ENCODE assay signal across 8 cellular contexts in genomic region chr5:77030097-77031071, GRCh38. TPM values are rescaled to one million over a fixed set of nuclear protein-coding genes. Genes with fewer than 3 reads are reported as not detected.
A peak's percentile ranks its signal among the peaks of the same experiment; 100 is the strongest.
DNase-seq lines count a peak whose midpoint lies in the region; ATAC-seq and TF ChIP-seq lines count a peak whose summit lies in the region.

A gene with protein sequence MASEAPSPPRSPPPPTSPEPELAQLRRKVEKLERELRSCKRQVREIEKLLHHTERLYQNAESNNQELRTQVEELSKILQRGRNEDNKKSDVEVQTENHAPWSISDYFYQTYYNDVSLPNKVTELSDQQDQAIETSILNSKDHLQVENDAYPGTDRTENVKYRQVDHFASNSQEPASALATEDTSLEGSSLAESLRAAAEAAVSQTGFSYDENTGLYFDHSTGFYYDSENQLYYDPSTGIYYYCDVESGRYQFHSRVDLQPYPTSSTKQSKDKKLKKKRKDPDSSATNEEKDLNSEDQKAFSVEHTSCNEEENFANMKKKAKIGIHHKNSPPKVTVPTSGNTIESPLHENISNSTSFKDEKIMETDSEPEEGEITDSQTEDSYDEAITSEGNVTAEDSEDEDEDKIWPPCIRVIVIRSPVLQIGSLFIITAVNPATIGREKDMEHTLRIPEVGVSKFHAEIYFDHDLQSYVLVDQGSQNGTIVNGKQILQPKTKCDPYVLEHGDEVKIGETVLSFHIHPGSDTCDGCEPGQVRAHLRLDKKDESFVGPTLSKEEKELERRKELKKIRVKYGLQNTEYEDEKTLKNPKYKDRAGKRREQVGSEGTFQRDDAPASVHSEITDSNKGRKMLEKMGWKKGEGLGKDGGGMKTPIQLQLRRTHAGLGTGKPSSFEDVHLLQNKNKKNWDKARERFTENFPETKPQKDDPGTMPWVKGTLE (plus strand): TSS chr5:77030404. CDS start chr5:77030767, 363 bp downstream.

- H3K27me3 ChIP-seq in Peyer's patch, result no peaks in the 10 kb centered on the region
- no peaks in the 10 kb centered on the region for H3K27me3 ChIP-seq in muscle layer of colon (ENCODE audit: control insufficient read depth in 1 of 2, insufficient read depth in 2 of 2, low read length in 2 of 2)

- ATAC-seq in GM21723 (IDR thresholded peaks at IDR 0.05; ENCODE audit: unreplicated experiment) (peak; percentile 99), esophagus mucosa (peak; percentile 99)
- ATAC-seq in activated T-cell treated with anti-CD3 and anti-CD28 coated beads, Interleukin-2, amount 50 U/mL, for 72 hours (replicated peaks in 1 of 2), result peak; percentile 99

- H3K4me1 ChIP-seq in Peyer's patch (peaks cover 0 to 17% (median 6%) of the 10 kb centered on the region in 4 donors), muscle layer of colon (ENCODE audit: insufficient read depth, low read length) (peaks cover 27% of the 10 kb centered on the region)

- DNase-seq in DMS53 (lab: John Stamatoyannopoulos, UW) (peak; percentile 98), KG1 (lab: John Stamatoyannopoulos, UW) (peak; percentile 85), Peyer's patch (peak; percentile 90 to 97 (median 96))
- peak; percentile 92 to 94 for DNase-seq in activated T-cell treated with anti-CD3 and anti-CD28 coated beads, Interleukin-2, amount 50 U/mL, for 72 hours
- peak; percentile 80 for DNase-seq in stimulated activated CD8-positive, alpha-beta memory T cell treated with anti-CD3 and anti-CD28 coated beads, Interleukin-7, amount 100 ng/mL, for 24 hours (ENCODE audit: low read depth)

- peak within 1 kb of the TSS; percentile 78 to 94 (median 88) for H3K27ac ChIP-seq in Peyer's patch
- H3K27ac ChIP-seq in muscle layer of colon (ENCODE audit: low read depth, low read length), result peak within 1 kb of the TSS; percentile 95

- TF ChIP-seq CTCF in Peyer's patch (IDR thresholded peaks at IDR 0.05), result no peak

- no peaks in the 10 kb centered on the region for H3K27me3 Mint-ChIP-seq in activated T-cell treated with anti-CD3 and anti-CD28 coated beads, Interleukin-2, amount 50 U/mL, for 72 hours (ENCODE audit: low read depth)

- H3K27ac Mint-ChIP-seq in activated T-cell treated with anti-CD3 and anti-CD28 coated beads, Interleukin-2, amount 50 U/mL, for 72 hours, result peak within 1 kb of the TSS; percentile 94

- peaks cover 0 to 4% (median 0%) of the 10 kb centered on the region in 4 donors for H3K9me3 ChIP-seq in Peyer's patch
- no peaks in the 10 kb centered on the region for H3K9me3 ChIP-seq in muscle layer of colon (ENCODE audit: low read length)

- peaks cover 17 to 21% of the 10 kb centered on the region in 2 donors for H3K36me3 Mint-ChIP-seq in activated T-cell treated with anti-CD3 and anti-CD28 coated beads, Interleukin-2, amount 50 U/mL, for 72 hours (ENCODE audit: insufficient read depth in 2 of 2)

- H3K9ac ChIP-seq in muscle layer of colon (ENCODE audit: low read length), result peak within 1 kb of the TSS; percentile 86

- peaks cover 29% of the 10 kb centered on the region for H3K4me1 Mint-ChIP-seq in activated T-cell treated with anti-CD3 and anti-CD28 coated beads, Interleukin-2, amount 50 U/mL, for 72 hours (ENCODE audit: low read depth)

- peaks cover 0 to 7% (median 0%) of the 10 kb centered on the region in 3 donors for H3K36me3 ChIP-seq in Peyer's patch
- H3K36me3 ChIP-seq in muscle layer of colon (ENCODE audit: insufficient read depth, low read length), result peaks cover 3% of the 10 kb centered on the region

- H3K4me3 ChIP-seq in Peyer's patch (peak within 1 kb of the TSS; percentile 77 to 80 (median 79)), muscle layer of colon (ENCODE audit: low read depth in 1 of 2, low read length in 2 of 2) (peak within 1 kb of the TSS; percentile 87 to 89)

- H3K9me3 Mint-ChIP-seq in activated T-cell treated with anti-CD3 and anti-CD28 coated beads, Interleukin-2, amount 50 U/mL, for 72 hours, result peaks cover 7 to 11% of the 10 kb centered on the region in 2 donors

- peak within 1 kb of the TSS; percentile 91 to 97 for H3K4me3 Mint-ChIP-seq in activated T-cell treated with anti-CD3 and anti-CD28 coated beads, Interleukin-2, amount 50 U/mL, for 72 hours

- peak; percentile 77 to 80 for TF ChIP-seq POLR2A in Peyer's patch (IDR thresholded peaks at IDR 0.05)

RNA-seq across cellular contexts. Expression of the gene that starts here (rescaled TPM):
- total RNA-seq in Peyer's patch, result 10 to 100 TPM; 45.0 to 52.4 (median 49.6) TPM
- total RNA-seq in activated T-cell treated with anti-CD3 and anti-CD28 coated beads, Interleukin-2, amount 50 U/mL, for 72 hours, result 10 to 100 TPM; 19.1 to 22.8 TPM
- 11.4 TPM for total RNA-seq in esophagus mucosa

Comparison
In these comparisons a context has a peak if more than half of its experiments do, and no peak if none do; other contexts are left out.
1. Peak in every context shown above with its lines: DNase-seq, ATAC-seq, H3K4me3 ChIP-seq and H3K27ac ChIP-seq.